21 cellular contexts compared by ENCODE assay signal in the genomic region with DNA sequence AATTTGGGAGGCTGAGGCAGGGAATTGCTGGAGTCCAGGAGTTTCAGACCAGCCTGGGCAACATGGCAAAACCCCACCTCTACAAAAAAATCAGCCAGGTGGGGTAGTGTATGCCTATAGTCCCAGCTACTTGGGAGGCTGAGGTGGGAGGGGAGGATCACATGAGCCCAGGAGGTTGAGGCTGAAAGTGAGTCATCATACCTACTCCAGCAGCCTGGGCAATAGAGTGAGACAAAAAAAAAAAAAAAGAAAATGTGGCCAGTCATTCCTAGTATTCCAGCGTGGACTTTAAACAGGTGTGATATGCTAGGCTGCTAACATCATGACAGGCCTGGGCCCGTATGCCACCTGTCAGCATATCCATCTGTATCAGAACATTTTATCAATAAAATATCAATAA.
DNase-seq lines count a peak whose midpoint lies in the region; ATAC-seq and TF ChIP-seq lines count a peak whose summit lies in the region.
"Had no signal": no experiment of that assay in that cellular context is flagged by ENCODE, and none has a peak within 500 bp of the region (broad histone marks: within the 10 kb centered on the region; RNA-seq: fewer than 3 reads in every experiment).

No MANE protein-coding gene starts in this region.

- no peak for TF ChIP-seq CTCF in GM23338 (conservative IDR thresholded peaks at IDR 0.05; ENCODE audit: low read depth in 2 of 2)
- no peak for TF ChIP-seq CTCF in kidney epithelial cell (IDR thresholded peaks at IDR 0.05; ENCODE audit: insufficient read depth, low read length, poor library complexity, severe bottlenecking)

- no peak overlapping the region for H3K4me2 ChIP-seq in GM23338

- no peaks in the 10 kb centered on the region for H3K9me2 ChIP-seq in GM23338 (ENCODE audit: insufficient read depth)

- H3K4me3 ChIP-seq in GM23338 = no peak overlapping the region
- no peak overlapping the region for H3K4me3 ChIP-seq in kidney epithelial cell (ENCODE audit: low read depth, low read length)
- no peak overlapping the region for H3K4me3 ChIP-seq in aorta (ENCODE audit: low read length in 2 of 2)
- H3K4me3 ChIP-seq: cardiac muscle cell had no signal

- intact Hi-C loops in aorta (cut with DNase I) = no loop called here

- H3F3A ChIP-seq in GM23338 (replicated peaks; ENCODE audit: low read depth) = peaks cover 3% of the 10 kb centered on the region

- no peak overlapping the region for H3K27ac Mint-ChIP-seq in GM23338
- H3K27ac Mint-ChIP-seq: activated B cell treated with CpG ODN at 0.5 μM for 24 hours; activated naive CD4-positive, alpha-beta T cell treated with anti-CD3 and anti-CD28 coated beads, Interleukin-2, amount 50 U/mL, for 24 hours had no signal

- no peak overlapping the region for H2AFZ ChIP-seq in GM23338

- no peaks in the 10 kb centered on the region; the same call in 1 of the 2 replicates for H4K20me1 ChIP-seq in GM23338 (replicated peaks; ENCODE audit: insufficient read depth)

- H3K27ac ChIP-seq in GM23338 (ENCODE audit: low read depth) = 0 out of 2 replicates have a peak overlapping the region, but pooled peaks have one; percentile 52
- no peak overlapping the region for H3K27ac ChIP-seq in aorta (ENCODE audit: low read depth in 1 of 2, low read length in 2 of 2)

- H3K36me3 Mint-ChIP-seq in GM23338 (ENCODE audit: low read depth) = peaks cover 53% of the 10 kb centered on the region

- DNase-seq in ACHN (peak; percentile 74), GM23338 (ENCODE audit: low spot score) (no peak), amniotic epithelial cell (ENCODE audit: low read depth) (peak; percentile 38), kidney epithelial cell (ENCODE audit: low read depth) (peak; percentile 69), HCEC 1CT (no peak), aorta (no peak), OCI-M2 (lab: John Stamatoyannopoulos, UW; ENCODE audit: unreplicated experiment) (no peak)
- DNase-seq in activated CD4-positive, CD25-positive, alpha-beta regulatory T cell treated with anti-CD3 and anti-CD28 coated beads, Interleukin-2, amount 50 U/mL, for 72 hours = no peak
- DNase-seq: activated B cell treated with CpG ODN at 0.5 μM for 24 hours; activated T-cell treated with anti-CD3 and anti-CD28 coated beads for 4 hours; DMS79; effector memory CD4-positive, alpha-beta T cell; foreskin melanocyte; H7; IMR-90; midbrain; NCI-H1417 treated with DMSO at 0.1 percent for 48 hours; NCI-H2227 treated with DMSO at 0.1 percent for 48 hours had no signal

- H3K79me2 ChIP-seq in GM23338 (replicated peaks; ENCODE audit: insufficient read depth) = no peaks in the 10 kb centered on the region

- H3K36me3 ChIP-seq in GM23338 (ENCODE audit: insufficient read depth) = peaks cover 42% of the 10 kb centered on the region
- peaks cover 2% of the 10 kb centered on the region for H3K36me3 ChIP-seq in kidney epithelial cell (ENCODE audit: control insufficient read depth, insufficient read depth, low read length)
- peaks cover 3 to 23% of the 10 kb centered on the region in 2 donors for H3K36me3 ChIP-seq in aorta (ENCODE audit: control insufficient read depth in 1 of 2, insufficient read depth in 2 of 2, low read length in 1 of 2)

- H3K9me3 ChIP-seq in aorta (ENCODE audit: control insufficient read depth, low read length) = no peaks in the 10 kb centered on the region

- WGBS in aorta, 2 donors = 93 to 94% methylated on average over 2 of the region's 2 CpGs

- no peak overlapping the region for H3K4me3 Mint-ChIP-seq in GM23338
- H3K4me3 Mint-ChIP-seq: activated B cell treated with CpG ODN at 0.5 μM for 24 hours; activated naive CD4-positive, alpha-beta T cell treated with anti-CD3 and anti-CD28 coated beads, Interleukin-2, amount 50 U/mL, for 24 hours had no signal

- in situ Hi-C loops in ACHN (cut with HindIII; ENCODE audit: low pct_ligation_motif_present, low pct_unique_long_range_greater_than_20kb, low sequenced_read_pairs) = no loop called here

- peaks cover 7% of the 10 kb centered on the region; the same call in 1 of the 3 replicates for H3K4me1 Mint-ChIP-seq in GM23338

- no peak for ATAC-seq in GM23338
- ATAC-seq in aorta (ENCODE audit: low FRiP score) = no peak
- ATAC-seq: SK-N-SH treated with all-trans-retinoic acid at 6 μM for 48 hours had no signal

- no peaks in the 10 kb centered on the region for H3K4me1 ChIP-seq in GM23338 (ENCODE audit: insufficient read depth)
- H3K4me1 ChIP-seq in aorta (ENCODE audit: control insufficient read depth in 1 of 2, insufficient read depth in 2 of 2, low read length in 2 of 2) = no peaks in the 10 kb centered on the region

- H3K9me3 Mint-ChIP-seq in GM23338 = no peaks in the 10 kb centered on the region
- H3K9me3 Mint-ChIP-seq: activated B cell treated with CpG ODN at 0.5 μM for 24 hours; activated naive CD4-positive, alpha-beta T cell treated with anti-CD3 and anti-CD28 coated beads, Interleukin-2, amount 50 U/mL, for 24 hours had no signal

- H3K27me3 Mint-ChIP-seq in GM23338 (ENCODE audit: insufficient read depth, low read depth, poor library complexity) = no peaks in the 10 kb centered on the region
- H3K27me3 Mint-ChIP-seq: activated B cell treated with CpG ODN at 0.5 μM for 24 hours; activated naive CD4-positive, alpha-beta T cell treated with anti-CD3 and anti-CD28 coated beads, Interleukin-2, amount 50 U/mL, for 24 hours had no signal

- H3K27me3 ChIP-seq in GM23338 (ENCODE audit: insufficient read depth) = no peaks in the 10 kb centered on the region
- H3K27me3 ChIP-seq in kidney epithelial cell (ENCODE audit: control insufficient read depth, insufficient read depth, low read length) = no peaks in the 10 kb centered on the region
- no peaks in the 10 kb centered on the region for H3K27me3 ChIP-seq in aorta (ENCODE audit: control insufficient read depth in 1 of 2, insufficient read depth in 2 of 2, low read length in 1 of 2)
- H3K27me3 ChIP-seq: cardiac muscle cell had no signal

TF ChIP-seq in GM23338, 12 proteins besides CTCF, POLR2A, EP300 and RAD21:
- no peak for TF ChIP-seq JUNB (IDR thresholded peaks at IDR 0.05; ENCODE audit: unreplicated experiment)
- TF ChIP-seq EZH2 (IDR thresholded peaks at IDR 0.05; ENCODE audit: low read depth, unreplicated experiment) = no peak
- TF ChIP-seq POLR2AphosphoS5 (IDR thresholded peaks at IDR 0.05; ENCODE audit: low read depth) = no peak
- TF ChIP-seq ZNF114 (CRISPR knock-in tag; IDR thresholded peaks at IDR 0.05) = no peak
- no peak for TF ChIP-seq NANOG (IDR thresholded peaks at IDR 0.05; ENCODE audit: borderline replicate concordance)
- no peak for TF ChIP-seq REST (IDR thresholded peaks at IDR 0.05; ENCODE audit: unreplicated experiment)
- TF ChIP-seq STAT1 (IDR thresholded peaks at IDR 0.05; ENCODE audit: unreplicated experiment) = no peak

Comparison
In these comparisons a context has a peak if more than half of its experiments do, and no peak if none do; other contexts are left out.
1. DNase-seq: peak in ACHN (single experiment), amniotic epithelial cell (single experiment) and kidney epithelial cell (single experiment); none in GM23338 (single experiment), HCEC 1CT (single experiment), aorta (0 of 2), activated CD4-positive, CD25-positive, alpha-beta regulatory T cell treated with anti-CD3 and anti-CD28 coated beads, Interleukin-2, amount 50 U/mL, for 72 hours (single experiment) and OCI-M2 (single experiment).